Comparison of ENCODE assay signal across 20 cellular contexts in the genomic region with DNA sequence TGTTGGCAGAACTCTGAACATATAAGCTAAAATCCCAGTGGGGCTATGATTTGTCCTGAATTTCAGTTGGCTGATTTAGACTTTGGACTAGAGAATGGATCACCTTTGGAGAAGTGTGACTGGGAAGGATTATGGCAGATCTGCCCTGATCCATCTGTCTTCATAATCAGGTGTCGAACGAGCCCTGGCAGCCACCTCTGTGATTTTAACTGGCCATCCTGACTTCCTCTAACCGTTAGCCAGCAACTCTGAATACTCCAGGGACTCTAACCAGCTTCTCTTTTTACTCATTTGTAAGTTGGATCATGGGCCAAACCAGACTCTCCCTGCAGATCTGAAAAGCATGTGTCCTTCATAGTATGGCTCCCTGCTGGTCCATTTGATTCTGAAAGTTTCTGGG. TPM values are rescaled to one million over a fixed set of nuclear protein-coding genes. Genes with fewer than 3 reads are reported as not detected.
"Had no signal": no experiment of that assay in that cellular context is flagged by ENCODE, and none has a peak within 500 bp of the region (broad histone marks: within the 10 kb centered on the region; RNA-seq: fewer than 3 reads in every experiment).

No MANE protein-coding gene starts in this region.

- ATAC-seq: activated CD4-positive, CD25-positive, alpha-beta regulatory T cell treated with anti-CD3 and anti-CD28 coated beads, Interleukin-2, amount 50 U/mL, for 24 hours; natural killer cell had no signal

- H3K9me3 ChIP-seq: neutrophil, tibial nerve, uterus had no signal

- H3K27ac ChIP-seq: epithelial cell of prostate, neutrophil, SK-N-MC, tibial nerve, uterus had no signal

- H3K36me3 ChIP-seq: neutrophil, tibial nerve, uterus had no signal

- DNase-seq: activated CD4-positive, alpha-beta T cell treated with anti-CD3 and anti-CD28 coated beads, Interleukin-2, amount 10 ng/mL, durations not matched to agents 7 days and 5 days; activated CD8-positive, alpha-beta memory T cell treated with anti-CD3 and anti-CD28 coated beads, Interleukin-2, amount 50 U/mL, for 4 hours; activated effector memory CD4-positive, alpha-beta T cell treated with anti-CD3 and anti-CD28 coated beads, Interleukin-2, amount 50 U/mL, for 16 hours; activated T-cell treated with anti-CD3 and anti-CD28 coated beads, Interleukin-2, amount 50 U/mL, for 48 hours; foreskin melanocyte; head of caudate nucleus; kidney glomerular epithelial cell; mesenchymal stem cell; natural killer cell; stimulated activated CD4-positive, alpha-beta T cell treated with anti-CD3 and anti-CD28 coated beads, Interleukin-2, amount 100 ng/mL, for 24 hours; stimulated activated naive CD4-positive, alpha-beta T cell treated with Interleukin-2 at 50 U/mL for 16 hours; T-helper 1 cell; T-helper 9 cell; uterus had no signal

- H3K4me3 ChIP-seq: SK-N-MC, tibial nerve, uterus had no signal

- H3K27me3 ChIP-seq: tibial nerve, uterus had no signal

- H3K4me1 ChIP-seq: uterus had no signal

RNA-seq across cellular contexts. Expression of gene ACTN2, which starts 32.0 kb away (rescaled TPM):
- total RNA-seq: activated CD4-positive, alpha-beta T cell treated with anti-CD3 and anti-CD28 coated beads, Interleukin-2, amount 10 ng/mL, durations not matched to agents 7 days and 5 days; dermis microvascular lymphatic vessel endothelial cell; natural killer cell had no signal
